ENCODE assay signal across 10 cellular contexts in the genomic region with DNA sequence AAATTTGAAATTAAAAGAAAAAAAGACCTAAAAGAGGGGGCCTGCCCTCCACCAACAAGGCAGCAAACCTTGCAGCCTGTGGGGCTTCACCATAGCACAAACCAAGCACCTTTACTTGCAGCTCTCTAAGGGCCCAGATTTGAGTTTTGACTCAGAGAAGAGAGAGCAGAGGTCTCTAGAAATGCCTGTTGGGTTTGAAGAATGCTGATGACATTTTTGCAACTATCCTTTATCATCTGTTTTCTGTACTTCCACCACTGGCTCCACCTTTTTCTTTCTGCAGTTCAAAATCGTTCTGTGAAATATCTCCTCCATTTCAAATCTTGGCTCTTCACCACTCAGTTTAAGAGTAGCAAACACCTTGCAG.
DNase-seq lines count a peak whose midpoint lies in the region; ATAC-seq and TF ChIP-seq lines count a peak whose summit lies in the region.
"Had no signal": no experiment of that assay in that cellular context is flagged by ENCODE, and none has a peak within 500 bp of the region (broad histone marks: within the 10 kb centered on the region; RNA-seq: fewer than 3 reads in every experiment).

No MANE protein-coding gene starts in this region.

- peak in 1 of 2 donors; percentile 9 for ATAC-seq in activated T-cell treated with anti-CD3 and anti-CD28 coated beads, Interleukin-2, amount 50 U/mL, for 4 hours
- ATAC-seq in SK-N-SH treated with all-trans-retinoic acid at 6 μM for 48 hours (peak; percentile 1; the same call in 2 of the 3 replicates), lower lobe of right lung (no peak), GM21390 (IDR thresholded peaks at IDR 0.05; ENCODE audit: unreplicated experiment) (no peak)
- no peak for ATAC-seq in stimulated activated effector memory CD8-positive, alpha-beta T cell treated with anti-CD3 and anti-CD28 coated beads, Interleukin-12 subunit alpha, Interleukin-12 subunit beta, amount 100 ng/mL, for 72 hours

- no peak for TF ChIP-seq CTCF in lower lobe of right lung (IDR thresholded peaks at IDR 0.05)
- no peak for TF ChIP-seq CTCF in GM13976 (IDR thresholded peaks at IDR 0.05; ENCODE audit: borderline replicate concordance, control extremely low read depth, extremely low read depth, insufficient read depth, missing control alignments)

- peak overlapping the region; percentile 68 for H3K4me3 Mint-ChIP-seq in activated T-cell treated with anti-CD3 and anti-CD28 coated beads, Interleukin-2, amount 50 U/mL, for 4 hours
- peak overlapping the region; percentile 50 for H3K4me3 Mint-ChIP-seq in stimulated activated effector memory CD8-positive, alpha-beta T cell treated with anti-CD3 and anti-CD28 coated beads, Interleukin-12 subunit alpha, Interleukin-12 subunit beta, amount 100 ng/mL, for 72 hours

- H3K36me3 ChIP-seq in lower lobe of right lung = no peaks in the 10 kb centered on the region

- H3K27me3 ChIP-seq in lower lobe of right lung (ENCODE audit: low read depth) = peaks cover 57% of the 10 kb centered on the region

- in situ Hi-C loops in GM13976 (cut with MboI; ENCODE audit: low sequenced_read_pairs, unreplicated experiment) = no loop called here

- no peak overlapping the region for H3K27ac Mint-ChIP-seq in stimulated activated effector memory CD8-positive, alpha-beta T cell treated with anti-CD3 and anti-CD28 coated beads, Interleukin-12 subunit alpha, Interleukin-12 subunit beta, amount 100 ng/mL, for 72 hours

- peaks cover 30% of the 10 kb centered on the region for H3K27me3 Mint-ChIP-seq in activated T-cell treated with anti-CD3 and anti-CD28 coated beads, Interleukin-2, amount 50 U/mL, for 4 hours (ENCODE audit: low read depth)

- no peaks in the 10 kb centered on the region for H3K9me3 ChIP-seq in lower lobe of right lung

- intact Hi-C loops in lower lobe of right lung (cut with DNase I) = no loop called here

- no peaks in the 10 kb centered on the region for H3K9me3 Mint-ChIP-seq in activated T-cell treated with anti-CD3 and anti-CD28 coated beads, Interleukin-2, amount 50 U/mL, for 4 hours
- peaks cover 3% of the 10 kb centered on the region for H3K9me3 Mint-ChIP-seq in stimulated activated effector memory CD8-positive, alpha-beta T cell treated with anti-CD3 and anti-CD28 coated beads, Interleukin-12 subunit alpha, Interleukin-12 subunit beta, amount 100 ng/mL, for 72 hours

- DNase-seq in activated T-cell treated with anti-CD3 and anti-CD28 coated beads, Interleukin-2, amount 50 U/mL, for 4 hours = no peak
- DNase-seq in activated T-cell treated with anti-CD3 and anti-CD28 coated beads for 4 hours = no peak
- peak; percentile 18 for DNase-seq in fibroblast of peridontal ligament (ENCODE audit: extremely low read depth)
- DNase-seq in stimulated activated effector memory CD8-positive, alpha-beta T cell treated with anti-CD3 and anti-CD28 coated beads, Interleukin-12 subunit alpha, Interleukin-12 subunit beta, amount 100 ng/mL, for 72 hours (ENCODE audit: low spot score in 2 of 2) = no peak
- no peak for DNase-seq in lower lobe of right lung
- no peak for DNase-seq in GM13976 (ENCODE audit: low spot score)
- DNase-seq: AML-193, NCI-H2227 treated with DMSO at 0.1 percent for 48 hours had no signal

- H3K36me3 Mint-ChIP-seq in activated T-cell treated with anti-CD3 and anti-CD28 coated beads, Interleukin-2, amount 50 U/mL, for 4 hours (ENCODE audit: insufficient read depth) = no peaks in the 10 kb centered on the region
- no peaks in the 10 kb centered on the region for H3K36me3 Mint-ChIP-seq in stimulated activated effector memory CD8-positive, alpha-beta T cell treated with anti-CD3 and anti-CD28 coated beads, Interleukin-12 subunit alpha, Interleukin-12 subunit beta, amount 100 ng/mL, for 72 hours

- H3K4me1 ChIP-seq in lower lobe of right lung = peaks cover 12% of the 10 kb centered on the region

- no peak overlapping the region for H3K27ac ChIP-seq in lower lobe of right lung

- H3K4me1 Mint-ChIP-seq in activated T-cell treated with anti-CD3 and anti-CD28 coated beads, Interleukin-2, amount 50 U/mL, for 4 hours (ENCODE audit: low read depth) = peaks cover 16% of the 10 kb centered on the region
- peaks cover 5% of the 10 kb centered on the region for H3K4me1 Mint-ChIP-seq in stimulated activated effector memory CD8-positive, alpha-beta T cell treated with anti-CD3 and anti-CD28 coated beads, Interleukin-12 subunit alpha, Interleukin-12 subunit beta, amount 100 ng/mL, for 72 hours

- no peak overlapping the region for H3K4me3 ChIP-seq in lower lobe of right lung

TF ChIP-seq in SK-N-SH treated with all-trans-retinoic acid at 6 μM for 48 hours, 23 proteins besides CTCF, POLR2A, EP300 and RAD21 (continues in another document):
- TF ChIP-seq, protein P1, sequence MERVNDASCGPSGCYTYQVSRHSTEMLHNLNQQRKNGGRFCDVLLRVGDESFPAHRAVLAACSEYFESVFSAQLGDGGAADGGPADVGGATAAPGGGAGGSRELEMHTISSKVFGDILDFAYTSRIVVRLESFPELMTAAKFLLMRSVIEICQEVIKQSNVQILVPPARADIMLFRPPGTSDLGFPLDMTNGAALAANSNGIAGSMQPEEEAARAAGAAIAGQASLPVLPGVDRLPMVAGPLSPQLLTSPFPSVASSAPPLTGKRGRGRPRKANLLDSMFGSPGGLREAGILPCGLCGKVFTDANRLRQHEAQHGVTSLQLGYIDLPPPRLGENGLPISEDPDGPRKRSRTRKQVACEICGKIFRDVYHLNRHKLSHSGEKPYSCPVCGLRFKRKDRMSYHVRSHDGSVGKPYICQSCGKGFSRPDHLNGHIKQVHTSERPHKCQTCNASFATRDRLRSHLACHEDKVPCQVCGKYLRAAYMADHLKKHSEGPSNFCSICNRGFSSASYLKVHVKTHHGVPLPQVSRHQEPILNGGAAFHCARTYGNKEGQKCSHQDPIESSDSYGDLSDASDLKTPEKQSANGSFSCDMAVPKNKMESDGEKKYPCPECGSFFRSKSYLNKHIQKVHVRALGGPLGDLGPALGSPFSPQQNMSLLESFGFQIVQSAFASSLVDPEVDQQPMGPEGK (CRISPR knock-in tag; IDR thresholded peaks at IDR 0.05; ENCODE audit: borderline replicate concordance) = no peak
- no peak for TF ChIP-seq ZC3H10 (CRISPR knock-in tag; IDR thresholded peaks at IDR 0.05)
- TF ChIP-seq, protein P2, sequence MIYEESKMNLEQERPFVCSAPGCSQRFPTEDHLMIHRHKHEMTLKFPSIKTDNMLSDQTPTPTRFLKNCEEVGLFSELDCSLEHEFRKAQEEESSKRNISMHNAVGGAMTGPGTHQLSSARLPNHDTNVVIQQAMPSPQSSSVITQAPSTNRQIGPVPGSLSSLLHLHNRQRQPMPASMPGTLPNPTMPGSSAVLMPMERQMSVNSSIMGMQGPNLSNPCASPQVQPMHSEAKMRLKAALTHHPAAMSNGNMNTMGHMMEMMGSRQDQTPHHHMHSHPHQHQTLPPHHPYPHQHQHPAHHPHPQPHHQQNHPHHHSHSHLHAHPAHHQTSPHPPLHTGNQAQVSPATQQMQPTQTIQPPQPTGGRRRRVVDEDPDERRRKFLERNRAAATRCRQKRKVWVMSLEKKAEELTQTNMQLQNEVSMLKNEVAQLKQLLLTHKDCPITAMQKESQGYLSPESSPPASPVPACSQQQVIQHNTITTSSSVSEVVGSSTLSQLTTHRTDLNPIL (CRISPR knock-in tag; IDR thresholded peaks at IDR 0.05; ENCODE audit: low read depth) = no peak
- TF ChIP-seq PPARA (CRISPR knock-in tag; IDR thresholded peaks at IDR 0.05; ENCODE audit: borderline replicate concordance) = no peak
- no peak for TF ChIP-seq RARB (CRISPR knock-in tag; IDR thresholded peaks at IDR 0.05)
- TF ChIP-seq ESRRG (CRISPR knock-in tag; IDR thresholded peaks at IDR 0.05) = no peak
- no peak for TF ChIP-seq CSDC2 (CRISPR knock-in tag; IDR thresholded peaks at IDR 0.05)
- no peak for TF ChIP-seq ZNF565 (CRISPR knock-in tag; conservative IDR thresholded peaks at IDR 0.05; ENCODE audit: low read depth)
- TF ChIP-seq TOX (CRISPR knock-in tag; IDR thresholded peaks at IDR 0.05; ENCODE audit: borderline replicate concordance) = no peak
- TF ChIP-seq BACH2 (CRISPR knock-in tag; IDR thresholded peaks at IDR 0.05; ENCODE audit: borderline replicate concordance) = no peak
- TF ChIP-seq, protein P3, sequence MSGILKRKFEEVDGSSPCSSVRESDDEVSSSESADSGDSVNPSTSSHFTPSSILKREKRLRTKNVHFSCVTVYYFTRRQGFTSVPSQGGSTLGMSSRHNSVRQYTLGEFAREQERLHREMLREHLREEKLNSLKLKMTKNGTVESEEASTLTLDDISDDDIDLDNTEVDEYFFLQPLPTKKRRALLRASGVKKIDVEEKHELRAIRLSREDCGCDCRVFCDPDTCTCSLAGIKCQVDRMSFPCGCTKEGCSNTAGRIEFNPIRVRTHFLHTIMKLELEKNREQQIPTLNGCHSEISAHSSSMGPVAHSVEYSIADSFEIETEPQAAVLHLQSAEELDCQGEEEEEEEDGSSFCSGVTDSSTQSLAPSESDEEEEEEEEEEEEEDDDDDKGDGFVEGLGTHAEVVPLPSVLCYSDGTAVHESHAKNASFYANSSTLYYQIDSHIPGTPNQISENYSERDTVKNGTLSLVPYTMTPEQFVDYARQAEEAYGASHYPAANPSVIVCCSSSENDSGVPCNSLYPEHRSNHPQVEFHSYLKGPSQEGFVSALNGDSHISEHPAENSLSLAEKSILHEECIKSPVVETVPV (CRISPR knock-in tag; IDR thresholded peaks at IDR 0.05) = no peak
- TF ChIP-seq ZNF70 (CRISPR knock-in tag; IDR thresholded peaks at IDR 0.05) = no peak
- no peak for TF ChIP-seq ISL1 (CRISPR knock-in tag; IDR thresholded peaks at IDR 0.05)
- no peak for TF ChIP-seq ZFP30 (CRISPR knock-in tag; IDR thresholded peaks at IDR 0.05)
- TF ChIP-seq, protein P4, sequence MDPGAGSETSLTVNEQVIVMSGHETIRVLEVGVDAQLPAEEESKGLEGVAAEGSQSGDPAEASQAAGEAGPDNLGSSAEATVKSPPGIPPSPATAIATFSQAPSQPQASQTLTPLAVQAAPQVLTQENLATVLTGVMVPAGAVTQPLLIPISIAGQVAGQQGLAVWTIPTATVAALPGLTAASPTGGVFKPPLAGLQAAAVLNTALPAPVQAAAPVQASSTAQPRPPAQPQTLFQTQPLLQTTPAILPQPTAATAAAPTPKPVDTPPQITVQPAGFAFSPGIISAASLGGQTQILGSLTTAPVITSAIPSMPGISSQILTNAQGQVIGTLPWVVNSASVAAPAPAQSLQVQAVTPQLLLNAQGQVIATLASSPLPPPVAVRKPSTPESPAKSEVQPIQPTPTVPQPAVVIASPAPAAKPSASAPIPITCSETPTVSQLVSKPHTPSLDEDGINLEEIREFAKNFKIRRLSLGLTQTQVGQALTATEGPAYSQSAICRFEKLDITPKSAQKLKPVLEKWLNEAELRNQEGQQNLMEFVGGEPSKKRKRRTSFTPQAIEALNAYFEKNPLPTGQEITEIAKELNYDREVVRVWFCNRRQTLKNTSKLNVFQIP (CRISPR knock-in tag; IDR thresholded peaks at IDR 0.05; ENCODE audit: borderline replicate concordance, low read depth) = no peak
- no peak for TF ChIP-seq GLIS3 (CRISPR knock-in tag; IDR thresholded peaks at IDR 0.05)
- no peak for TF ChIP-seq OSR1 (CRISPR knock-in tag; IDR thresholded peaks at IDR 0.05)
- TF ChIP-seq SNAI2 (CRISPR knock-in tag; IDR thresholded peaks at IDR 0.05) = no peak
- TF ChIP-seq ZFP3 (CRISPR knock-in tag; IDR thresholded peaks at IDR 0.05) = no peak
